In the genomic region with DNA sequence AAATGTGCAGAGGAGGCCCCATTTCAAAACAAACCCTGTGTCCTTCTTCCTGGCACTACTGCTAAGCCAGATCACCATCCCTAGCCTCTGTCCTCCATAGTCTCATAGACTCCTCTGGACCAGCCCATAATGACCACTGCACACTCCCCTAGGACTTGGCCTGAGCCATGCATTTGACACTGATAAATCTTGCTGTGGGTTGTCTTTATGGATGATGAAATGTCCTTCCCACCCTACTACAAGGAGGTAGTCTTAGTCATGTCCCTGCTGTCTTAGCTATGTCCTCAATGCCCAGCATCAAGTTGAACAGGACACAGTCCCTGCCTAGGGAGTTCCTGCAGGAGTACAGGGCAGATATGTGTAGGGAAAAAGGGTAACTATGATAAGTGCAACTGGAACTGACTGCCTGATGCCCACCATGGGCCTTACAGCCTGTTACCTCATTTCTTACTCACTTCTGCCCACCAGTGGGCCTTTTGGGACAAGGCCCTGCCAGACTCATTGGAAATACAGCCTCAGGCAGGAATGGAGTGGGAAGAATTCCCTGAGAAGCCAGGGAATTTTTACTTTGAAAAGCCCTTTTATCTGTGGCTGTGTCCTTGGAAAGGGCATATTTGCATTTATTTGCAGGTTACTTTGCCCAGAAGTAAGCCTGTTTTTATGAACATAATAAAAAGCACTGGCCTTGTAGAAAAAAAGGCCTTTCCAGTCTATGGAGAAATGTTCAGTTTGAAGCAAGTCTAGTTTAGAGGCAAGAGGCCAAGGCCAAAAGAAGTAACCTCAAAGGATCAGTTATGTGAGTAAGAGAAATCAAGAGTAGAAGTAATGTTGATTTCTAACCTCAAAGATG, we compare ENCODE assay signal across 13 cellular contexts.
DNase-seq lines count a peak whose midpoint lies in the region; ATAC-seq and TF ChIP-seq lines count a peak whose summit lies in the region.
"Had no signal": no experiment of that assay in that cellular context is flagged by ENCODE, and none has a peak within 500 bp of the region (broad histone marks: within the 10 kb centered on the region; RNA-seq: fewer than 3 reads in every experiment).

No MANE protein-coding gene starts in this region.

- peak; percentile 51 for TF ChIP-seq CTCF in foreskin keratinocyte (conservative IDR thresholded peaks at IDR 0.05)
- peak; percentile 64 for TF ChIP-seq CTCF in retinal pigment epithelial cell (conservative IDR thresholded peaks at IDR 0.05; ENCODE audit: low read depth, low read length)

- no peak overlapping the region for H3K27ac ChIP-seq in foreskin keratinocyte
- H3K27ac ChIP-seq: A549, SJCRH30 had no signal

- no peaks in the 10 kb centered on the region for H3K27me3 ChIP-seq in foreskin keratinocyte
- H3K27me3 ChIP-seq: SJCRH30 had no signal

- ATAC-seq in SK-N-SH treated with all-trans-retinoic acid at 6 μM for 48 hours (peak; percentile 92), foreskin keratinocyte (peak; percentile 27), GM21786 (IDR thresholded peaks at IDR 0.05; ENCODE audit: unreplicated experiment) (no peak), GM21390 (IDR thresholded peaks at IDR 0.05; ENCODE audit: unreplicated experiment) (no peak)
- ATAC-seq: A549 had no signal

- no peak overlapping the region for H3K4me3 ChIP-seq in retinal pigment epithelial cell (ENCODE audit: low read length)
- H3K4me3 ChIP-seq: A549, SJCRH30 had no signal

- H3K4me1 ChIP-seq in foreskin keratinocyte = peaks cover 10% of the 10 kb centered on the region
- H3K4me1 ChIP-seq: A549, SJCRH30 had no signal

- peak; percentile 8 for DNase-seq in NCI-H748 (lab: John Stamatoyannopoulos, UW; ENCODE audit: unreplicated experiment)
- no peak for DNase-seq in NCI-H748 treated with DMSO at 0.1 percent for 48 hours (lab: John Stamatoyannopoulos, UW)
- DNase-seq in foreskin keratinocyte = no peak
- DNase-seq in retinal pigment epithelial cell (ENCODE audit: low read depth) = no peak
- DNase-seq in GOT3 (lab: John Stamatoyannopoulos, UW) = no peak
- DNase-seq: activated CD8-positive, alpha-beta memory T cell treated with anti-CD3 and anti-CD28 coated beads for 24 hours; aorta; NCI-H1105 treated with DMSO at 0.1 percent for 48 hours; SJCRH30 had no signal

TF ChIP-seq in SK-N-SH treated with all-trans-retinoic acid at 6 μM for 48 hours, 23 proteins besides CTCF, POLR2A, EP300 and RAD21:
- TF ChIP-seq TOX (CRISPR knock-in tag; IDR thresholded peaks at IDR 0.05; ENCODE audit: borderline replicate concordance) = no peak
- no peak for TF ChIP-seq TCF4 (CRISPR knock-in tag; IDR thresholded peaks at IDR 0.05; ENCODE audit: borderline replicate concordance)
- no peak for TF ChIP-seq RARB (CRISPR knock-in tag; IDR thresholded peaks at IDR 0.05)

Comparison
In these comparisons a context has a peak if more than half of its experiments do, and no peak if none do; other contexts are left out.
1. ATAC-seq: peak in SK-N-SH treated with all-trans-retinoic acid at 6 μM for 48 hours (single experiment) and foreskin keratinocyte (single experiment); none in GM21786 (single experiment) and GM21390 (single experiment).